Comparison of ENCODE assay signal across 8 cellular contexts in genomic region chr2:108534577-108535379, GRCh38. TPM values are rescaled to one million over a fixed set of nuclear protein-coding genes. Genes with fewer than 3 reads are reported as not detected.
A peak's percentile ranks its signal among the peaks of the same experiment; 100 is the strongest.
DNase-seq lines count a peak whose midpoint lies in the region; ATAC-seq and TF ChIP-seq lines count a peak whose summit lies in the region.

No MANE protein-coding gene starts in this region.

- H3K36me3 ChIP-seq in OCI-LY3 (replicated peaks; ENCODE audit: low read depth, low read length): peaks cover 15% of the 10 kb centered on the region
- H3K36me3 ChIP-seq in vagina: no peaks in the 10 kb centered on the region

- H3K27me3 ChIP-seq in OCI-LY3 (ENCODE audit: low read depth, low read length): no peaks in the 10 kb centered on the region
- H3K27me3 ChIP-seq in vagina: no peaks in the 10 kb centered on the region

- peak overlapping the region; percentile 95 for H3K4me2 ChIP-seq in OCI-LY3 (ENCODE audit: low read length)

- no peaks in the 10 kb centered on the region for H3K9me3 ChIP-seq in OCI-LY3 (ENCODE audit: insufficient read depth, low read length)
- no peaks in the 10 kb centered on the region for H3K9me3 ChIP-seq in vagina

- H3K36me3 Mint-ChIP-seq in osteocyte (ENCODE audit: unreplicated experiment): no peaks in the 10 kb centered on the region

- H3K4me1 ChIP-seq in OCI-LY3 (ENCODE audit: low read length) (peaks cover 31% of the 10 kb centered on the region), vagina (peaks cover 37% of the 10 kb centered on the region)

- peak overlapping the region; percentile 92 for H3K27ac Mint-ChIP-seq in osteocyte (ENCODE audit: unreplicated experiment)

- no peaks in the 10 kb centered on the region for H3K9me3 Mint-ChIP-seq in osteocyte (ENCODE audit: unreplicated experiment)

- intact Hi-C loops in head of caudate nucleus (cut with DNase I): no loop called here
- intact Hi-C loops in vagina (cut with DNase I): loop anchor here (10.0 kb wide), 1 partner anchor 50 kb away; no protein-coding TSS in a partner anchor

- ATAC-seq in GM18870 (IDR thresholded peaks at IDR 0.05; ENCODE audit: unreplicated experiment): peak; percentile 25
- peak; percentile 28 for ATAC-seq in HG03108 (IDR thresholded peaks at IDR 0.05; ENCODE audit: unreplicated experiment)

- H3K79me2 ChIP-seq in OCI-LY3 (ENCODE audit: low read length): peaks cover 54% of the 10 kb centered on the region

- DNase-seq in AG10803 (ENCODE audit: low read depth) (peak; percentile 37), activated gamma-delta T cell (lab: John Stamatoyannopoulos, UW) (peak; percentile 41), head of caudate nucleus (peak; percentile 12 to 72 (median 43)), osteocyte (ENCODE audit: extremely low spot score, unreplicated experiment) (peak; percentile 85), vagina (ENCODE audit: extremely low spot score in 2 of 2) (no peak)

- H3K4me3 ChIP-seq in AG10803 (ENCODE audit: low read length) (peak overlapping the region; percentile 64), OCI-LY3 (ENCODE audit: low read length) (peak overlapping the region; percentile 87), vagina (peak overlapping the region; percentile 82 to 89)

- TF ChIP-seq POLR2A in vagina (IDR thresholded peaks at IDR 0.05): no peak

- TF ChIP-seq CTCF in AG10803 (conservative IDR thresholded peaks at IDR 0.05; ENCODE audit: low read length): no peak
- TF ChIP-seq CTCF in OCI-LY3 (IDR thresholded peaks at IDR 0.05; ENCODE audit: low read depth, low read length): no peak
- TF ChIP-seq CTCF in osteocyte (IDR thresholded peaks at IDR 0.05): no peak
- TF ChIP-seq CTCF in vagina (IDR thresholded peaks at IDR 0.05): no peak

- peak overlapping the region; percentile 79 for H3K9ac ChIP-seq in OCI-LY3 (ENCODE audit: low read length)

- no peaks in the 10 kb centered on the region for H3K27me3 Mint-ChIP-seq in osteocyte (ENCODE audit: unreplicated experiment)

- H3K27ac ChIP-seq in OCI-LY3 (ENCODE audit: low read length) (peak overlapping the region; percentile 46), vagina (peak overlapping the region; percentile 98)

- peak overlapping the region; percentile 94 for H3K4me3 Mint-ChIP-seq in osteocyte (ENCODE audit: unreplicated experiment)

- peaks cover 43% of the 10 kb centered on the region for H4K20me1 ChIP-seq in OCI-LY3 (ENCODE audit: insufficient read depth, low read length)

- no peak overlapping the region for H2AFZ ChIP-seq in OCI-LY3 (ENCODE audit: low read depth, low read length)

- peaks cover 44% of the 10 kb centered on the region for H3K4me1 Mint-ChIP-seq in osteocyte (ENCODE audit: unreplicated experiment)

RNA-seq across cellular contexts. Expression of gene LIMS1, which starts 0.5 kb away (rescaled TPM):
- total RNA-seq in osteocyte: 69.6 and 74.4 TPM in 2 replicates
- 66.0 TPM for total RNA-seq in vagina

Comparison
In these comparisons a context has a peak if more than half of its experiments do, and no peak if none do; other contexts are left out.
1. DNase-seq: peak in AG10803 (single experiment), activated gamma-delta T cell (single experiment), head of caudate nucleus (42 of 42) and osteocyte (single experiment); none in vagina (0 of 2).
2. Peak in every context shown above with its lines, with median percentiles within 50 percentile points of each other: H3K4me3 ChIP-seq.